7 cellular contexts compared by ENCODE assay signal in genomic region chr1:117607471-117607870, GRCh38.
DNase-seq lines count a peak whose midpoint lies in the region; ATAC-seq and TF ChIP-seq lines count a peak whose summit lies in the region.

No MANE protein-coding gene starts in this region.

- TF ChIP-seq CTCF in foreskin fibroblast (IDR thresholded peaks at IDR 0.05; ENCODE audit: low read depth, low read length) = no peak

- ATAC-seq in GM21737 (IDR thresholded peaks at IDR 0.05; ENCODE audit: unreplicated experiment) (no peak), HG03139 (IDR thresholded peaks at IDR 0.05; ENCODE audit: unreplicated experiment) (no peak)

- peak; percentile 70 to 79 for DNase-seq in Kasumi-1 (lab: John Stamatoyannopoulos, UW)
- DNase-seq in activated CD4-positive, alpha-beta T cell treated with anti-CD3 and anti-CD28 coated beads, Interleukin-2, amount 50 U/mL, for 1 hour = peak; percentile 35
- no peak for DNase-seq in foreskin fibroblast
- peak in 2 of 3 experiments; percentile 3 to 31 for DNase-seq in stimulated activated CD4-positive, alpha-beta T cell treated with anti-CD3 and anti-CD28 coated beads, TNF-alpha, amount 100 ng/mL, for 24 hours (ENCODE audit: low read depth in 3 of 3)
- no peak for DNase-seq in dedifferentiated amniotic fluid mesenchymal stem cell (ENCODE audit: extremely low spot score)

- H3K4me3 ChIP-seq in foreskin fibroblast (ENCODE audit: low read depth in 1 of 2, low read length in 2 of 2) = peak overlapping the region; percentile 85 to 92

Comparison
In these comparisons a context has a peak if more than half of its experiments do, and no peak if none do; other contexts are left out.
1. DNase-seq: peak in Kasumi-1 (2 of 2), activated CD4-positive, alpha-beta T cell treated with anti-CD3 and anti-CD28 coated beads, Interleukin-2, amount 50 U/mL, for 1 hour (single experiment) and stimulated activated CD4-positive, alpha-beta T cell treated with anti-CD3 and anti-CD28 coated beads, TNF-alpha, amount 100 ng/mL, for 24 hours (2 of 3); none in foreskin fibroblast (0 of 2) and dedifferentiated amniotic fluid mesenchymal stem cell (single experiment).